In genomic region chr6:53673138-53673801, GRCh38 we compare ENCODE assay signal across 12 cellular contexts. TPM values are rescaled to one million over a fixed set of nuclear protein-coding genes. Genes with fewer than 3 reads are reported as not detected.
A peak's percentile ranks its signal among the peaks of the same experiment; 100 is the strongest.
DNase-seq lines count a peak whose midpoint lies in the region; ATAC-seq, FAIRE-seq and TF ChIP-seq lines count a peak whose summit lies in the region.
"Had no signal": no experiment of that assay in that cellular context is flagged by ENCODE, and none has a peak within 500 bp of the region (broad histone marks: within the 10 kb centered on the region; RNA-seq: fewer than 3 reads in every experiment).

No MANE protein-coding gene starts in this region.

- H3K9me3 Mint-ChIP-seq in glutamatergic neuron (ENCODE audit: unreplicated experiment), result no peaks in the 10 kb centered on the region
- H3K9me3 Mint-ChIP-seq: activated B cell treated with CpG ODN at 0.5 μM for 24 hours had no signal

- H3K27me3 Mint-ChIP-seq in glutamatergic neuron (ENCODE audit: unreplicated experiment), result no peaks in the 10 kb centered on the region

- no peak overlapping the region for H3K4me3 Mint-ChIP-seq in glutamatergic neuron (ENCODE audit: unreplicated experiment)
- H3K4me3 Mint-ChIP-seq: activated B cell treated with CpG ODN at 0.5 μM for 24 hours had no signal

- H3K9ac ChIP-seq in DND-41 (ENCODE audit: low read depth, low read length), result no peak overlapping the region

- no peaks in the 10 kb centered on the region for H3K9me3 ChIP-seq in DND-41 (ENCODE audit: insufficient read depth, low read length, severe bottlenecking)
- H3K9me3 ChIP-seq in lung (ENCODE audit: control insufficient read depth in 2 of 2, insufficient read depth in 1 of 2, low read length in 1 of 2), result peaks cover 0 to 4% of the 10 kb centered on the region in 2 donors

- no peaks in the 10 kb centered on the region for H3K36me3 Mint-ChIP-seq in glutamatergic neuron (ENCODE audit: unreplicated experiment)

- no peak overlapping the region for H3K27ac Mint-ChIP-seq in glutamatergic neuron (ENCODE audit: unreplicated experiment)
- H3K27ac Mint-ChIP-seq: activated B cell treated with CpG ODN at 0.5 μM for 24 hours had no signal

- 36 to 56% methylated on average over 2 of the region's 2 CpGs for WGBS in lung, 2 donors

- DNase-seq in DND-41 (no peak), NCI-H2029 treated with DMSO at 0.1 percent for 48 hours (lab: John Stamatoyannopoulos, UW) (peak; percentile 56), bronchial epithelial cell (ENCODE audit: low read depth) (peak; percentile 81), lung (ENCODE audit: low spot score) (no peak), GM19240 (ENCODE audit: insufficient read length, low spot score) (no peak), glutamatergic neuron (no peak), NCI-H774 (lab: John Stamatoyannopoulos, UW) (no peak), GM19239 (ENCODE audit: insufficient read length, low spot score) (no peak)
- DNase-seq: activated B cell treated with CpG ODN at 0.5 μM for 24 hours, GOT3, MV-4-11 had no signal

- H3K36me3 ChIP-seq in DND-41 (ENCODE audit: insufficient read depth, low read length) (no peaks in the 10 kb centered on the region), bronchial epithelial cell (ENCODE audit: control insufficient read depth, insufficient read depth, low read length) (no peaks in the 10 kb centered on the region), lung (ENCODE audit: control insufficient read depth in 2 of 2, insufficient read depth in 2 of 2, low read length in 2 of 2) (no peaks in the 10 kb centered on the region)
- H3K36me3 ChIP-seq: cardiac muscle cell had no signal

- ATAC-seq in DND-41 (ENCODE audit: insufficient read depth, low read depth) (no peak), lung (ENCODE audit: insufficient read depth, low FRiP score) (peak; percentile 60)

- H3K27me3 ChIP-seq in DND-41 (ENCODE audit: insufficient read depth, low read length, poor library complexity) (no peaks in the 10 kb centered on the region), bronchial epithelial cell (ENCODE audit: control insufficient read depth, insufficient read depth, low read length) (no peaks in the 10 kb centered on the region), lung (ENCODE audit: control insufficient read depth, insufficient read depth) (no peaks in the 10 kb centered on the region)
- H3K27me3 ChIP-seq: cardiac muscle cell had no signal

- H3K4me3 ChIP-seq in DND-41 (ENCODE audit: low read depth in 1 of 2, low read length in 2 of 2) (no peak overlapping the region), bronchial epithelial cell (ENCODE audit: low read depth, low read length) (no peak overlapping the region), lung (no peak overlapping the region)
- H3K4me3 ChIP-seq: cardiac muscle cell had no signal

- no peaks in the 10 kb centered on the region for H3K79me2 ChIP-seq in DND-41 (ENCODE audit: insufficient read depth, low read length)

- no peak overlapping the region for H3K4me2 ChIP-seq in DND-41 (ENCODE audit: insufficient read depth, low read length)

- no peak for FAIRE-seq in bronchial epithelial cell (lab: Jason Lieb, UNC)
- FAIRE-seq in GM19239 (lab: Jason Lieb, UNC), result no peak

- H3K27ac ChIP-seq in DND-41 (ENCODE audit: low read length), result no peak overlapping the region
- H3K27ac ChIP-seq in lung (ENCODE audit: low read depth in 1 of 2, low read length in 1 of 2), result peak overlapping the region in 1 of 2 donors; percentile 68
- H3K27ac ChIP-seq: cardiac muscle cell had no signal

- 0 out of 2 replicates have a peak overlapping the region, but pooled peaks have one; percentile 47 for H2AFZ ChIP-seq in DND-41 (ENCODE audit: low read depth, low read length)

- H3K4me1 Mint-ChIP-seq in glutamatergic neuron (ENCODE audit: low read depth, unreplicated experiment), result no peaks in the 10 kb centered on the region
- H3K4me1 Mint-ChIP-seq: activated B cell treated with CpG ODN at 0.5 μM for 24 hours had no signal

- H3K4me1 ChIP-seq in DND-41 (ENCODE audit: insufficient read depth, low read length) (no peaks in the 10 kb centered on the region), lung (ENCODE audit: control insufficient read depth in 2 of 2, insufficient read depth in 2 of 2, low read length in 2 of 2) (peaks cover 0 to 2% of the 10 kb centered on the region in 2 donors)

- no peaks in the 10 kb centered on the region for H4K20me1 ChIP-seq in DND-41 (ENCODE audit: insufficient read depth, low read length)

- TF ChIP-seq CTCF in DND-41 (IDR thresholded peaks at IDR 0.05; ENCODE audit: borderline replicate concordance, extremely low read depth, low read length, poor library complexity, severe bottlenecking) (no peak), bronchial epithelial cell (IDR thresholded peaks at IDR 0.05; ENCODE audit: insufficient read depth, low read length, severe bottlenecking) (no peak), lung (IDR thresholded peaks at IDR 0.05; ENCODE audit: control extremely low read depth, extremely low read depth) (no peak), glutamatergic neuron (IDR thresholded peaks at IDR 0.05; ENCODE audit: partially characterized antibody, unreplicated experiment) (no peak)

RNA-seq across cellular contexts. Expression of gene KLHL31, which starts 7.7 kb away (rescaled TPM):
- total RNA-seq in bronchial epithelial cell, result 0.26 TPM in 2 replicates
- total RNA-seq in lung, result 1 to 10 TPM in 1 of 2 donors, under 1 TPM in 1; 0.28 to 2.5 TPM
- under 1 TPM; 0.07 to 0.28 TPM for polyA plus RNA-seq in lung
- total RNA-seq in glutamatergic neuron (ENCODE audit: unreplicated experiment), result 0.10 TPM

Comparison
In these comparisons a context has a peak if more than half of its experiments do, and no peak if none do; other contexts are left out.
1. DNase-seq: peak in NCI-H2029 treated with DMSO at 0.1 percent for 48 hours (single experiment) and bronchial epithelial cell (single experiment); none in DND-41 (single experiment), lung (single experiment), GM19240 (single experiment), glutamatergic neuron (single experiment), NCI-H774 (single experiment) and GM19239 (single experiment).